ENCODE assay signal across 21 cellular contexts in the genomic region with DNA sequence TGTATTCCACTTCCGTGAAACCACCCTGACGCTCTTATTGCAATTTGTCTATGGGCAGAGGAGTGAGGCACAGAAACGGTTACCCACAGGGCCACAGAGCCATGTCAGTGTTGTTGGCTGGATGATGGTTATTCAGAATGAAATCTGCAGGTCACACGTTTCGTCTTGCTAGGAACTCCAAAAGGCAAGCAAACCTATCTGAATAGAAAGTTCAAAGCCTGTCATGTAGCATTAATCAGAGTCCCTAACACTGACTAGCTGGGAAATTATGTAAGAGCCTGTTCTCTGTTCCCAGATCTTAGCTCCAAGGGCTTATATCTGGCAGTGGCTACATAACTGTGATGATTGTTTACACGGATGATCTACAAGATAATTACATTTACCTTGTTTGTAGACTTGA. TPM values are rescaled to one million over a fixed set of nuclear protein-coding genes. Genes with fewer than 3 reads are reported as not detected.
DNase-seq lines count a peak whose midpoint lies in the region; ATAC-seq and TF ChIP-seq lines count a peak whose summit lies in the region.
"Had no signal": no experiment of that assay in that cellular context is flagged by ENCODE, and none has a peak within 500 bp of the region (broad histone marks: within the 10 kb centered on the region; RNA-seq: fewer than 3 reads in every experiment).

No MANE protein-coding gene starts in this region.

- no peak for TF ChIP-seq CTCF in Calu3 (IDR thresholded peaks at IDR 0.05; ENCODE audit: unreplicated experiment)
- no peak for TF ChIP-seq CTCF in foreskin keratinocyte (conservative IDR thresholded peaks at IDR 0.05)
- no peak for TF ChIP-seq CTCF in adrenal gland (IDR thresholded peaks at IDR 0.05)

- no peaks in the 10 kb centered on the region for H3K36me3 ChIP-seq in adrenal gland (replicated peaks in 1 of 2)
- H3K36me3 ChIP-seq: neutrophil, right atrium auricular region, SJCRH30 had no signal

- peaks cover 33% of the 10 kb centered on the region for H3K4me1 Mint-ChIP-seq in Calu3 (ENCODE audit: low read depth, unreplicated experiment)
- H3K4me1 Mint-ChIP-seq: activated naive CD8-positive, alpha-beta T cell treated with anti-CD3 and anti-CD28 coated beads for 36 hours; stimulated activated effector memory CD8-positive, alpha-beta T cell treated with anti-CD3 and anti-CD28 coated beads, Interleukin-12 subunit alpha, Interleukin-12 subunit beta, amount 100 ng/mL, for 72 hours had no signal

- no peak overlapping the region for H3K4me3 ChIP-seq in adrenal gland
- H3K4me3 ChIP-seq: right atrium auricular region, SJCRH30 had no signal

- no peak for TF ChIP-seq POLR2A in adrenal gland (IDR thresholded peaks at IDR 0.05)

- peaks cover 13% of the 10 kb centered on the region for H3K27me3 Mint-ChIP-seq in Calu3 (ENCODE audit: unreplicated experiment)

- CTCF ChIA-PET in Calu3 (lab: Charles Lee), result no interaction called here

- peak; percentile 27 for ATAC-seq in foreskin keratinocyte
- no peak for ATAC-seq in activated CD4-positive, CD25-positive, alpha-beta regulatory T cell treated with anti-CD3 and anti-CD28 coated beads, Interleukin-2, amount 50 U/mL, for 24 hours
- ATAC-seq: stimulated activated effector memory CD8-positive, alpha-beta T cell treated with anti-CD3 and anti-CD28 coated beads, Interleukin-12 subunit alpha, Interleukin-12 subunit beta, amount 100 ng/mL, for 72 hours had no signal

- 7 to 12% (median 9%) methylated on average over 5 to 6 of the region's 6 CpGs for WGBS in adrenal gland, 4 donors

- no TSS peak for BruUV-seq in Calu3 (replicated peaks; lab: Mats Ljungman, UMichigan)

- no peak overlapping the region for H3K27ac Mint-ChIP-seq in Calu3 (ENCODE audit: unreplicated experiment)
- H3K27ac Mint-ChIP-seq: activated naive CD8-positive, alpha-beta T cell treated with anti-CD3 and anti-CD28 coated beads for 36 hours; stimulated activated effector memory CD8-positive, alpha-beta T cell treated with anti-CD3 and anti-CD28 coated beads, Interleukin-12 subunit alpha, Interleukin-12 subunit beta, amount 100 ng/mL, for 72 hours; T-helper 2 cell treated with Interferon-gamma antibody and Interleukin-4, amounts not matched to agents 5 μg/mL and 100 μg/mL, for 36 hours had no signal

- H3K9me3 ChIP-seq in adrenal gland (replicated peaks in 1 of 3), result no peaks in the 10 kb centered on the region
- H3K9me3 ChIP-seq: neutrophil, SJCRH30 had no signal

- no peak for DNase-seq in Calu3
- peak; percentile 18 for DNase-seq in NCI-H748 treated with DMSO at 0.1 percent for 48 hours (lab: John Stamatoyannopoulos, UW)
- no peak for DNase-seq in foreskin keratinocyte
- peak; percentile 8 for DNase-seq in occipital lobe (lab: John Stamatoyannopoulos, UW)
- no peak for DNase-seq in adrenal gland
- no peak for DNase-seq in kidney tubule cell (ENCODE audit: low spot score)
- no peak for DNase-seq in SW480 (ENCODE audit: low spot score)
- DNase-seq: activated CD4-positive, CD25-positive, alpha-beta regulatory T cell treated with anti-CD3 and anti-CD28 coated beads, Interleukin-2, amount 50 U/mL, for 72 hours; activated naive CD8-positive, alpha-beta T cell treated with anti-CD3 and anti-CD28 coated beads for 36 hours; midbrain; NCI-H2107; SJCRH30 had no signal

- no peaks in the 10 kb centered on the region for H3K9me3 Mint-ChIP-seq in Calu3 (ENCODE audit: low read depth, unreplicated experiment)
- H3K9me3 Mint-ChIP-seq: activated naive CD8-positive, alpha-beta T cell treated with anti-CD3 and anti-CD28 coated beads for 36 hours; T-helper 2 cell treated with Interferon-gamma antibody and Interleukin-4, amounts not matched to agents 5 μg/mL and 100 μg/mL, for 36 hours had no signal

- H3K4me3 Mint-ChIP-seq in Calu3 (ENCODE audit: low read depth, unreplicated experiment), result peak overlapping the region; percentile 82
- H3K4me3 Mint-ChIP-seq: activated naive CD8-positive, alpha-beta T cell treated with anti-CD3 and anti-CD28 coated beads for 36 hours; stimulated activated effector memory CD8-positive, alpha-beta T cell treated with anti-CD3 and anti-CD28 coated beads, Interleukin-12 subunit alpha, Interleukin-12 subunit beta, amount 100 ng/mL, for 72 hours; T-helper 2 cell treated with Interferon-gamma antibody and Interleukin-4, amounts not matched to agents 5 μg/mL and 100 μg/mL, for 36 hours had no signal

- intact Hi-C loops in Calu3 (cut with micrococcal nuclease; ENCODE audit: unreplicated experiment) (no loop called here), adrenal gland (cut with DNase I) (no loop called here)

- H3K36me3 Mint-ChIP-seq in Calu3 (ENCODE audit: insufficient read depth, unreplicated experiment), result peaks cover 9% of the 10 kb centered on the region
- H3K36me3 Mint-ChIP-seq: activated naive CD8-positive, alpha-beta T cell treated with anti-CD3 and anti-CD28 coated beads for 36 hours; stimulated activated effector memory CD8-positive, alpha-beta T cell treated with anti-CD3 and anti-CD28 coated beads, Interleukin-12 subunit alpha, Interleukin-12 subunit beta, amount 100 ng/mL, for 72 hours had no signal

- H3K27ac ChIP-seq in foreskin keratinocyte (no peak overlapping the region), adrenal gland (no peak overlapping the region)
- H3K27ac ChIP-seq: neutrophil, right atrium auricular region, SJCRH30 had no signal

- H3K27me3 ChIP-seq in foreskin keratinocyte (peaks cover 57% of the 10 kb centered on the region), adrenal gland (peaks cover 33% of the 10 kb centered on the region)
- H3K27me3 ChIP-seq: SJCRH30 had no signal

- H3K4me1 ChIP-seq in foreskin keratinocyte (no peaks in the 10 kb centered on the region), adrenal gland (replicated peaks in 1 of 2) (no peaks in the 10 kb centered on the region)
- H3K4me1 ChIP-seq: SJCRH30 had no signal

RNA-seq across cellular contexts. Expression of gene SYNPR, which starts 1.3 kb away (rescaled TPM):
- 0.90 TPM in 1 of 2 replicates, not detected in the other for total RNA-seq in Calu3 (2022)
- not detected in 2 replicates for total RNA-seq in foreskin keratinocyte
- not detected in 2 replicates for polyA plus RNA-seq in foreskin keratinocyte
- 56.5 TPM for total RNA-seq in occipital lobe
- 1 to 10 TPM in 1 of 8 donors, under 1 TPM in 1, not detected in 6; 0.25 to 1.4 TPM for total RNA-seq in adrenal gland
- polyA plus RNA-seq in adrenal gland, result under 1 TPM in 2 of 3 donors, not detected in 1; 0.03 to 0.22 TPM
- total RNA-seq: activated CD8-positive, alpha-beta memory T cell treated with anti-CD3 and anti-CD28 coated beads for 36 hours; activated naive CD8-positive, alpha-beta T cell treated with anti-CD3 and anti-CD28 coated beads for 36 hours; bronchial epithelial cell; dermis microvascular lymphatic vessel endothelial cell; epithelial cell of proximal tubule; SJCRH30 had no signal

Comparison
In these comparisons a context has a peak if more than half of its experiments do, and no peak if none do; other contexts are left out.
1. DNase-seq: peak in NCI-H748 treated with DMSO at 0.1 percent for 48 hours (single experiment) and occipital lobe (single experiment); none in Calu3 (single experiment), foreskin keratinocyte (0 of 2), adrenal gland (0 of 7), kidney tubule cell (single experiment) and SW480 (single experiment).
2. RNA of gene SYNPR, which starts 1.3 kb away (total RNA-seq): 56.5 TPM in occipital lobe (single experiment); 0.90 TPM in Calu3, not detected in foreskin keratinocyte and 0.25 to 1.4 TPM in adrenal gland; every median in the first group is over 10 times any median in the second.